ENCODE assay signal across 19 cellular contexts in the genomic region with DNA sequence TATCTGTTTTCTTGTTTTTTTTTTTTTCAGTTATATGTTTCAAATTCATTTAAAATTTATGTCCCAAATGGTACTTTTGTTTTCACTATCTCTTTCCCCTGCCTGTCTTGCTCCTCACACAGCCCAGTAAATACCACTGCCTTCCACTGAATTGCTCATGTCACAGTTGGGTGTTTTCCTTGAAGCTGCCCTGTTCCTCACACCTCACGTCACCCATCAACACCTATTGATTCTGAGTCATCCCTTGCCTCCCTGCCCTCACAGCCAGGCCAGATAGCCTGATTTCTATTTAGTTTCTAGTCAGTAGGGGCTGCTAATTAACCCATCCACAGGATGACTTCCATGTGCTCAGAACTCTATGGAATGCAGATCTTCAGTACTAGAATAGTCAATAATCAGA. TPM values are rescaled to one million over a fixed set of nuclear protein-coding genes. Genes with fewer than 3 reads are reported as not detected.
DNase-seq lines count a peak whose midpoint lies in the region; ATAC-seq, FAIRE-seq and TF ChIP-seq lines count a peak whose summit lies in the region.
"Had no signal": no experiment of that assay in that cellular context is flagged by ENCODE, and none has a peak within 500 bp of the region (broad histone marks: within the 10 kb centered on the region; RNA-seq: fewer than 3 reads in every experiment).

No MANE protein-coding gene starts in this region.

- peaks cover 14% of the 10 kb centered on the region for H3K36me3 Mint-ChIP-seq in endodermal cell (ENCODE audit: low read depth)

- peak; percentile 20 for DNase-seq in GM18507 (ENCODE audit: extremely low spot score, insufficient read length, low read depth)
- DNase-seq in endodermal cell, result peak; percentile 89
- no peak for DNase-seq in sigmoid colon
- DNase-seq in UCSD-AML1 (lab: John Stamatoyannopoulos, UW; ENCODE audit: unreplicated experiment), result no peak
- no peak for DNase-seq in HK-2 (ENCODE audit: unreplicated experiment)
- DNase-seq in AG08395 (ENCODE audit: low spot score), result no peak
- DNase-seq: activated T-cell treated with anti-CD3 and anti-CD28 coated beads for 4 hours; foreskin keratinocyte; GM23248; naive thymus-derived CD8-positive, alpha-beta T cell; NCI-H1105 treated with DMSO at 0.1 percent for 48 hours; NCI-H524 treated with DMSO at 0.1 percent for 48 hours; SHP77; upper lobe of left lung had no signal

- FAIRE-seq in GM18507 (lab: Jason Lieb, UNC), result peak; percentile 71

- no peak overlapping the region for H3K9ac ChIP-seq in endodermal cell (ENCODE audit: extremely low read depth, low read length, poor library complexity, severe bottlenecking)
- H3K9ac ChIP-seq: GM23248 had no signal

- TF ChIP-seq CTCF in endodermal cell (conservative IDR thresholded peaks at IDR 0.05) (peak; percentile 50), sigmoid colon (IDR thresholded peaks at IDR 0.05) (no peak)

- no peak overlapping the region for H3K4me3 Mint-ChIP-seq in endodermal cell
- H3K4me3 Mint-ChIP-seq: naive thymus-derived CD8-positive, alpha-beta T cell had no signal

- H3K27ac Mint-ChIP-seq in endodermal cell, result peak overlapping the region; percentile 62
- H3K27ac Mint-ChIP-seq: naive thymus-derived CD8-positive, alpha-beta T cell had no signal

- H3K27ac ChIP-seq in endodermal cell (ENCODE audit: low read depth, low read length) (no peak overlapping the region), sigmoid colon (no peak overlapping the region)
- H3K27ac ChIP-seq: foreskin keratinocyte, GM23248, skin epidermis, upper lobe of left lung had no signal

- H3K4me1 ChIP-seq in endodermal cell (ENCODE audit: control insufficient read depth, insufficient read depth, low read length), result peaks cover 11% of the 10 kb centered on the region
- H3K4me1 ChIP-seq in sigmoid colon, result no peaks in the 10 kb centered on the region
- H3K4me1 ChIP-seq: foreskin keratinocyte, upper lobe of left lung had no signal

- intact Hi-C loops in sigmoid colon (cut with DNase I), result no loop called here

- H3K4me3 ChIP-seq in endodermal cell (ENCODE audit: low read length), result peak overlapping the region; percentile 31
- H3K4me3 ChIP-seq in sigmoid colon, result no peak overlapping the region
- H3K4me3 ChIP-seq: GM23248, skin epidermis, upper lobe of left lung had no signal

- no peaks in the 10 kb centered on the region for H3K27me3 ChIP-seq in endodermal cell (ENCODE audit: control insufficient read depth, insufficient read depth, low read length, poor library complexity, severe bottlenecking)
- no peaks in the 10 kb centered on the region for H3K27me3 ChIP-seq in sigmoid colon
- H3K27me3 ChIP-seq: foreskin keratinocyte, upper lobe of left lung had no signal

- H3K36me3 ChIP-seq in endodermal cell (ENCODE audit: control insufficient read depth, insufficient read depth, low read length), result no peaks in the 10 kb centered on the region
- no peaks in the 10 kb centered on the region for H3K36me3 ChIP-seq in sigmoid colon
- H3K36me3 ChIP-seq: upper lobe of left lung had no signal

- peaks cover 34% of the 10 kb centered on the region for H3K4me1 Mint-ChIP-seq in endodermal cell

- no peak for TF ChIP-seq POLR2A in sigmoid colon (IDR thresholded peaks at IDR 0.05)

- ATAC-seq in GM21360 (IDR thresholded peaks at IDR 0.05; ENCODE audit: unreplicated experiment) (peak; percentile 89), HG02970 (IDR thresholded peaks at IDR 0.05; ENCODE audit: low FRiP score, unreplicated experiment) (peak; percentile 89)
- ATAC-seq: foreskin keratinocyte; naive thymus-derived CD8-positive, alpha-beta T cell had no signal

- WGBS in endodermal cell (ENCODE audit: insufficient coverage in 1 of 2, insufficient read length in 1 of 2), 2 experiments, result 6% methylated on average over 1 of the region's 1 CpG; no CpG with 5 or more reads in 1 of the 2 experiments
- WGBS in sigmoid colon, 2 donors, result 34 to 51% methylated on average over 1 of the region's 1 CpG

- no peaks in the 10 kb centered on the region for H3K27me3 Mint-ChIP-seq in endodermal cell (ENCODE audit: insufficient read depth)

- peaks cover 15% of the 10 kb centered on the region for H3K9me3 ChIP-seq in endodermal cell (ENCODE audit: control insufficient read depth, low read length)
- peaks cover 0 to 2% (median 0%) of the 10 kb centered on the region in 4 donors for H3K9me3 ChIP-seq in sigmoid colon

- no peak for TF ChIP-seq EP300 in sigmoid colon (IDR thresholded peaks at IDR 0.05)

- H3K9me3 Mint-ChIP-seq in endodermal cell, result peaks cover 26% of the 10 kb centered on the region

RNA-seq across cellular contexts. Expression of a gene that starts 25.3 kb away (rescaled TPM):
- 1 to 10 TPM; 4.7 to 6.5 TPM for total RNA-seq in endodermal cell
- 1.8 TPM for polyA plus RNA-seq in endodermal cell (2013, experiment 1 of 2)
- polyA plus RNA-seq in endodermal cell (2013, experiment 2 of 2), result 1.2 TPM
- total RNA-seq in sigmoid colon, result not detected
- polyA plus RNA-seq in sigmoid colon, result not detected
- total RNA-seq: foreskin keratinocyte; G401; GM23248; kidney epithelial cell; naive thymus-derived CD8-positive, alpha-beta T cell; upper lobe of left lung had no signal
- polyA plus RNA-seq: foreskin keratinocyte; GM23248; naive thymus-derived CD8-positive, alpha-beta T cell had no signal

Comparison
In these comparisons a context has a peak if more than half of its experiments do, and no peak if none do; other contexts are left out.
1. DNase-seq: peak in GM18507 (single experiment) and endodermal cell (single experiment); none in sigmoid colon (single experiment), UCSD-AML1 (single experiment), HK-2 (single experiment) and AG08395 (single experiment).
2. RNA of a gene that starts 25.3 kb away (total RNA-seq): 4.7 to 6.5 TPM in endodermal cell; not detected in sigmoid colon; every median in the first group is over 4 times any median in the second.